Comparison of ENCODE assay signal across 37 cellular contexts in the genomic region with DNA sequence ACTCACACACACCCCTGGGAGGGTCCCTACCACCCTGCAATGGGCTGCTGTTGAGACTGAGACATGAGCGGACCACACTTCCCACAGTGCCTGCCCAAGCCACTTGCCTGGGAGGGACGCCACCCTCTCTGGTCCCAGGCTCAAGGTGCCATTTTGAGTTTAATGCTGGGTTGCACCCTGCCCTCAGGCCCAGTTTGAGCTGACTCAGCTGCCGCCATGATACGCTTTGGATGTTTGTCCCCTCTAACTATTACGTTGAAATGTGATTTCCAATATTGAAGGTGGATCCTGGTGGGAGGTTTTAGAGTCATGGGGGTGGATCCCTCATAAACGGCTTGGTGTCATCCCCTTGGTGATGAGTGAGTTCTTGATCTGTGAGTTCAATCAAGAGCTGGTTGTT.
A peak's percentile ranks its signal among the peaks of the same experiment; 100 is the strongest.
DNase-seq lines count a peak whose midpoint lies in the region; ATAC-seq, FAIRE-seq and TF ChIP-seq lines count a peak whose summit lies in the region.
"Had no signal": no experiment of that assay in that cellular context is flagged by ENCODE, and none has a peak within 500 bp of the region (broad histone marks: within the 10 kb centered on the region; RNA-seq: fewer than 3 reads in every experiment).

No MANE protein-coding gene starts in this region.

- no TSS peak for BruUV-seq in HepG2 (replicated peaks; lab: Mats Ljungman, UMichigan)
- BruUV-seq in K562 (replicated peaks; lab: Mats Ljungman, UMichigan): no TSS peak

- DNase-seq in HepG2 (ENCODE audit: low spot score) (no peak), right lobe of liver (no peak), K562 (ENCODE audit: extremely low read depth in 1 of 4, low spot score in 3 of 4) (no peak), neural crest cell (ENCODE audit: low read depth, low spot score) (no peak), neuronal stem cell (ENCODE audit: low spot score) (no peak), posterior vena cava (ENCODE audit: low spot score) (no peak)
- DNase-seq: 8988T; ACHN; AML-193; BE2C; C1 segment of cervical spinal cord; Caco-2; Calu3; CD4-positive, alpha-beta memory T cell; CD4-positive, alpha-beta T cell; CD4-positive, CD25-positive, alpha-beta regulatory T cell; CD8-positive, alpha-beta memory T cell; CD8-positive, alpha-beta T cell; COR-L47; DMS 273 treated with DMSO at 0.1 percent for 48 hours; DMS153; DMS53; DMS79; DMS79 treated with DMSO at 0.1 percent for 48 hours; DND-41; EL had no signal

- no peak overlapping the region for H2BK15ac ChIP-seq in neuronal stem cell (ENCODE audit: low read length)

- H4K20me1 ChIP-seq in HepG2 (ENCODE audit: insufficient read depth, low read length) (no peaks in the 10 kb centered on the region), K562 (replicated peaks; ENCODE audit: control insufficient read depth, insufficient read depth, low read length) (no peaks in the 10 kb centered on the region)
- H4K20me1 ChIP-seq: BLaER1; BLaER1 treated with 17β-estradiol and CSF1 and Interleukin-3, amounts not matched to agents 10 nM and 100 nM had no signal

- H3K9me3 Mint-ChIP-seq in neural crest cell: peaks cover 12% of the 10 kb centered on the region
- H3K9me3 Mint-ChIP-seq: CD4-positive, alpha-beta T cell; CD8-positive, alpha-beta T cell had no signal

- POLR2A ChIA-PET in HepG2 (lab: Yijun Ruan, JAX): no interaction called here
- POLR2A ChIA-PET in K562 (lab: Yijun Ruan, JAX): interaction anchor here (0.6 to 2.0 kb wide), 3 partner anchors 11 to 168 kb away, joined by 3 to 9 read pairs (median 3); no protein-coding TSS in a partner anchor

- TF ChIP-seq EP300 in HepG2 (IDR thresholded peaks at IDR 0.05; ENCODE audit: low read depth in 2 of 2, low read length in 2 of 2) (no peak), HepG2 (CRISPR knock-in tag; IDR thresholded peaks at IDR 0.05; ENCODE audit: borderline replicate concordance) (no peak), K562 (IDR thresholded peaks at IDR 0.05; ENCODE audit: low read length) (no peak)

- H3K9me3 ChIP-seq in HepG2 (ENCODE audit: low read length): no peaks in the 10 kb centered on the region
- no peaks in the 10 kb centered on the region for H3K9me3 ChIP-seq in right lobe of liver
- H3K9me3 ChIP-seq in K562 (replicated peaks; ENCODE audit: control insufficient read depth, insufficient read depth, low read depth, low read length): no peaks in the 10 kb centered on the region
- H3K9me3 ChIP-seq in neuronal stem cell (replicated peaks in 1 of 2; ENCODE audit: control insufficient read depth in 2 of 2, insufficient read depth in 1 of 2, low read depth in 1 of 2, low read length in 2 of 2): no peaks in the 10 kb centered on the region
- H3K9me3 ChIP-seq: BE2C, Caco-2 had no signal

- no peak overlapping the region for H4K8ac ChIP-seq in neuronal stem cell (ENCODE audit: low read depth, low read length)

- H3K4me3 Mint-ChIP-seq in neural crest cell: no peak overlapping the region
- H3K4me3 Mint-ChIP-seq: B cell; CD14-positive monocyte; CD4-positive, alpha-beta memory T cell; CD4-positive, alpha-beta T cell; CD4-positive, CD25-positive, alpha-beta regulatory T cell; CD8-positive, alpha-beta memory T cell; CD8-positive, alpha-beta T cell had no signal

- no peak for TF ChIP-seq RAD21 in HepG2 (CRISPR knock-in tag; IDR thresholded peaks at IDR 0.05)
- no peak for TF ChIP-seq RAD21 in K562 (CRISPR knock-in tag; conservative IDR thresholded peaks at IDR 0.05 in 1 of 2, IDR thresholded peaks at IDR 0.05 in 1 of 2)

- H3K36me3 Mint-ChIP-seq in neural crest cell (ENCODE audit: low read depth): peaks cover 3% of the 10 kb centered on the region
- H3K36me3 Mint-ChIP-seq: CD14-positive monocyte; CD4-positive, alpha-beta memory T cell; CD4-positive, CD25-positive, alpha-beta regulatory T cell; CD8-positive, alpha-beta T cell had no signal

- H3K27ac Mint-ChIP-seq in neural crest cell (ENCODE audit: unreplicated experiment): peak overlapping the region; percentile 57
- H3K27ac Mint-ChIP-seq: B cell; CD4-positive, alpha-beta memory T cell; CD4-positive, alpha-beta T cell; CD4-positive, CD25-positive, alpha-beta regulatory T cell; CD8-positive, alpha-beta memory T cell; CD8-positive, alpha-beta T cell had no signal

- TF ChIP-seq CTCF in HepG2 (CRISPR knock-in tag; IDR thresholded peaks at IDR 0.05) (no peak), right lobe of liver (IDR thresholded peaks at IDR 0.05) (no peak), K562 (IDR thresholded peaks at IDR 0.05 in 2 of 3, conservative IDR thresholded peaks at IDR 0.05 in 1 of 3; ENCODE audit: insufficient read depth in 2 of 3, low read depth in 1 of 3, low read length in 3 of 3) (no peak), neural crest cell (conservative IDR thresholded peaks at IDR 0.05) (no peak)

- FAIRE-seq in HepG2 (lab: Jason Lieb, UNC) (no peak), K562 (lab: Jason Lieb, UNC) (no peak)
- FAIRE-seq: A204.1, A549, D721Med had no signal

- in situ Hi-C loops in HepG2 (cut with HindIII; ENCODE audit: extremely low pct_ligation_motif_present, low pct_unique_long_range_greater_than_20kb): no loop called here
- in situ Hi-C loops in K562 (cut with MboI): no loop called here

- H3K79me1 ChIP-seq in neuronal stem cell (ENCODE audit: low read depth, low read length): no peaks in the 10 kb centered on the region

- H3K23ac ChIP-seq in neuronal stem cell (ENCODE audit: low read depth, low read length, poor library complexity): no peak overlapping the region

- H3K9ac ChIP-seq in HepG2 (ENCODE audit: insufficient read depth, low read depth, low read length) (no peak overlapping the region), K562 (ENCODE audit: insufficient read depth in 1 of 2, low read depth in 2 of 2, low read length in 2 of 2) (peak overlapping the region in 1 of 2 experiments; percentile 27; a peak in 1 of 4 replicates), neuronal stem cell (ENCODE audit: low read depth, low read length, poor library complexity) (peak overlapping the region; percentile 44)
- H3K9ac ChIP-seq: BLaER1; BLaER1 treated with 17β-estradiol and CSF1 and Interleukin-3, amounts not matched to agents 10 nM and 100 nM had no signal

- no peak overlapping the region for H4K91ac ChIP-seq in neuronal stem cell (ENCODE audit: low read depth, low read length, poor library complexity)

- ATAC-seq in HepG2: no peak
- no peak for ATAC-seq in right lobe of liver
- no peak for ATAC-seq in K562
- no peak for ATAC-seq in GM21360 (IDR thresholded peaks at IDR 0.05; ENCODE audit: unreplicated experiment)
- no peak for ATAC-seq in HG03139 (IDR thresholded peaks at IDR 0.05; ENCODE audit: unreplicated experiment)
- ATAC-seq: A549; CD8-positive, alpha-beta T cell had no signal

- peaks cover 0 to 12% of the 10 kb centered on the region in 2 experiments; a peak in 1 of 5 replicates for H3K27me3 ChIP-seq in HepG2 (ENCODE audit: control insufficient read depth in 1 of 2, insufficient read depth in 2 of 2, low read length in 2 of 2)
- no peaks in the 10 kb centered on the region for H3K27me3 ChIP-seq in right lobe of liver
- peaks cover 13 to 25% of the 10 kb centered on the region in 2 experiments; a peak in 4 of 5 replicates for H3K27me3 ChIP-seq in K562 (ENCODE audit: control insufficient read depth in 2 of 2, insufficient read depth in 2 of 2, low read length in 2 of 2)
- no peaks in the 10 kb centered on the region for H3K27me3 ChIP-seq in neuronal stem cell (ENCODE audit: control insufficient read depth in 3 of 3, insufficient read depth in 3 of 3, low read depth in 1 of 3, low read length in 3 of 3)
- H3K27me3 ChIP-seq: BE2C; BLaER1; BLaER1 treated with 17β-estradiol and CSF1 and Interleukin-3, amounts not matched to agents 10 nM and 100 nM had no signal

- H2AFZ ChIP-seq in HepG2 (ENCODE audit: low read length) (no peak overlapping the region), K562 (ENCODE audit: low read depth, low read length) (peak overlapping the region; percentile 27; the same call in 1 of the 2 replicates), neuronal stem cell (ENCODE audit: low read length) (no peak overlapping the region)

- no peak overlapping the region for H2BK12ac ChIP-seq in neuronal stem cell (ENCODE audit: low read length)

- H3K4me1 ChIP-seq in HepG2 (ENCODE audit: insufficient read depth, low read length) (no peaks in the 10 kb centered on the region), right lobe of liver (no peaks in the 10 kb centered on the region), K562 (replicated peaks in 1 of 2; ENCODE audit: control insufficient read depth in 2 of 2, insufficient read depth in 2 of 2, low read length in 2 of 2) (no peaks in the 10 kb centered on the region), neuronal stem cell (ENCODE audit: control insufficient read depth in 2 of 2, insufficient read depth in 1 of 2, low read depth in 1 of 2, low read length in 2 of 2) (no peaks in the 10 kb centered on the region)
- H3K4me1 ChIP-seq: A549; BE2C; BLaER1; BLaER1 treated with 17β-estradiol and CSF1 and Interleukin-3, amounts not matched to agents 10 nM and 100 nM; Caco-2 had no signal

- TF ChIP-seq POLR2A in HepG2 (IDR thresholded peaks at IDR 0.05; ENCODE audit: insufficient read depth in 1 of 2, low read depth in 2 of 2, low read length in 2 of 2): no peak
- no peak for TF ChIP-seq POLR2A in right lobe of liver (IDR thresholded peaks at IDR 0.05)
- TF ChIP-seq POLR2A in K562 (conservative IDR thresholded peaks at IDR 0.05): no peak

- H3K4me3 ChIP-seq in HepG2 (replicated peaks in 1 of 3; ENCODE audit: insufficient read depth in 1 of 3, low read depth in 2 of 3, low read length in 3 of 3): no peak overlapping the region
- H3K4me3 ChIP-seq in right lobe of liver: no peak overlapping the region
- H3K4me3 ChIP-seq in K562: no peak overlapping the region
- H3K4me3 ChIP-seq in neuronal stem cell (ENCODE audit: low read length in 2 of 2): no peak overlapping the region
- H3K4me3 ChIP-seq: A549; BLaER1; BLaER1 treated with 17β-estradiol and CSF1 and Interleukin-3, amounts not matched to agents 10 nM and 100 nM had no signal

- H3K4me1 Mint-ChIP-seq in neural crest cell: no peaks in the 10 kb centered on the region
- H3K4me1 Mint-ChIP-seq: B cell; CD14-positive monocyte; CD8-positive, alpha-beta memory T cell had no signal

- peak overlapping the region; percentile 86 for H2AK5ac ChIP-seq in neuronal stem cell (ENCODE audit: low read depth, low read length)

- 22% methylated on average over 6 of the region's 6 CpGs for WGBS in HepG2 (ENCODE audit: low lambda C conversion rate)
- WGBS in right lobe of liver (ENCODE audit: insufficient coverage, low coverage, low lambda C conversion rate, missing lambda C conversion rate): 44% methylated on average over 1 of the region's 6 CpGs
- 8% methylated on average over 6 of the region's 6 CpGs for WGBS in K562 (ENCODE audit: insufficient coverage, low coverage, missing lambda C conversion rate)
- no CpG with 5 or more reads among the region's 6 CpGs for WGBS in neuronal stem cell (ENCODE audit: extremely low coverage in 2 of 2, insufficient read length in 2 of 2, insufficient replicate concordance in 1 of 2), 2 donors

- no peaks in the 10 kb centered on the region for H3K79me2 ChIP-seq in HepG2 (ENCODE audit: insufficient read depth, low read length)
- H3K79me2 ChIP-seq in K562 (ENCODE audit: control insufficient read depth, insufficient read depth, low read length): no peaks in the 10 kb centered on the region

- H3K9me1 ChIP-seq in K562 (ENCODE audit: control insufficient read depth, insufficient read depth, low read length): no peaks in the 10 kb centered on the region

- H2BK120ac ChIP-seq in neuronal stem cell (ENCODE audit: low read depth, low read length): no peak overlapping the region

- intact Hi-C loops in HepG2 (cut with micrococcal nuclease; ENCODE audit: unreplicated experiment): no loop called here
- intact Hi-C loops in right lobe of liver (cut with DNase I): no loop called here
- intact Hi-C loops in K562 (cut with micrococcal nuclease): no loop called here
- intact Hi-C loops in posterior vena cava (cut with DNase I): no loop called here

- H3K36me3 ChIP-seq in HepG2 (replicated peaks in 1 of 2; ENCODE audit: control insufficient read depth in 1 of 2, insufficient read depth in 2 of 2, low read length in 2 of 2): no peaks in the 10 kb centered on the region
- no peaks in the 10 kb centered on the region for H3K36me3 ChIP-seq in right lobe of liver
- no peaks in the 10 kb centered on the region for H3K36me3 ChIP-seq in K562 (ENCODE audit: control insufficient read depth, insufficient read depth, low read length)
- H3K36me3 ChIP-seq in neuronal stem cell (replicated peaks in 1 of 2; ENCODE audit: control insufficient read depth in 2 of 2, insufficient read depth in 2 of 2, low read length in 2 of 2): no peaks in the 10 kb centered on the region
- H3K36me3 ChIP-seq: BE2C; BLaER1; BLaER1 treated with 17β-estradiol and CSF1 and Interleukin-3, amounts not matched to agents 10 nM and 100 nM had no signal

- CTCF ChIA-PET in HepG2 (lab: Yijun Ruan, JAX; ENCODE audit: low intra/inter-chr PET ratio, low total read pairs) (no interaction called here), K562 (lab: Yijun Ruan, JAX; ENCODE audit: low intra/inter-chr PET ratio) (no interaction called here)

- H3K18ac ChIP-seq in neuronal stem cell (ENCODE audit: low read length): peak overlapping the region; percentile 84

- H3K4ac ChIP-seq in neuronal stem cell (ENCODE audit: low read length): no peak overlapping the region

- peak overlapping the region; percentile 44 for H2BK5ac ChIP-seq in neuronal stem cell (ENCODE audit: low read length)

- H3K27ac ChIP-seq in HepG2 (ENCODE audit: extremely low read length, insufficient read depth, low read length) (no peak overlapping the region), right lobe of liver (no peak overlapping the region), K562 (ENCODE audit: extremely low read depth, low read depth, low read length) (no peak overlapping the region), neuronal stem cell (replicated peaks; ENCODE audit: low read length) (no peak overlapping the region)
- H3K27ac ChIP-seq: 22Rv1; A549; BLaER1; BLaER1 treated with 17β-estradiol and CSF1 and Interleukin-3, amounts not matched to agents 10 nM and 100 nM; C4-2B had no signal

- H3K27me3 Mint-ChIP-seq in neural crest cell (ENCODE audit: low read depth): no peaks in the 10 kb centered on the region

- peak overlapping the region; percentile 99 for H3K14ac ChIP-seq in neuronal stem cell (ENCODE audit: low read length)

- H3K4me2 ChIP-seq in HepG2 (ENCODE audit: low read depth, low read length) (no peak overlapping the region), K562 (ENCODE audit: insufficient read depth, low read length) (no peak overlapping the region), neuronal stem cell (ENCODE audit: insufficient read depth, low read length, poor library complexity, severe bottlenecking) (no peak overlapping the region)
- H3K4me2 ChIP-seq: A549; BLaER1; BLaER1 treated with 17β-estradiol and CSF1 and Interleukin-3, amounts not matched to agents 10 nM and 100 nM had no signal

Comparison
In these comparisons a context has a peak if more than half of its experiments do, and no peak if none do; other contexts are left out.
1. Of the 241 proteins assayed by ChIP-seq in both HepG2 and K562: peak only in HepG2: MAFF and MAFK; only in K562: none; in both: none; in neither: 239.